Comparison of ENCODE assay signal across 19 cellular contexts in the genomic region with DNA sequence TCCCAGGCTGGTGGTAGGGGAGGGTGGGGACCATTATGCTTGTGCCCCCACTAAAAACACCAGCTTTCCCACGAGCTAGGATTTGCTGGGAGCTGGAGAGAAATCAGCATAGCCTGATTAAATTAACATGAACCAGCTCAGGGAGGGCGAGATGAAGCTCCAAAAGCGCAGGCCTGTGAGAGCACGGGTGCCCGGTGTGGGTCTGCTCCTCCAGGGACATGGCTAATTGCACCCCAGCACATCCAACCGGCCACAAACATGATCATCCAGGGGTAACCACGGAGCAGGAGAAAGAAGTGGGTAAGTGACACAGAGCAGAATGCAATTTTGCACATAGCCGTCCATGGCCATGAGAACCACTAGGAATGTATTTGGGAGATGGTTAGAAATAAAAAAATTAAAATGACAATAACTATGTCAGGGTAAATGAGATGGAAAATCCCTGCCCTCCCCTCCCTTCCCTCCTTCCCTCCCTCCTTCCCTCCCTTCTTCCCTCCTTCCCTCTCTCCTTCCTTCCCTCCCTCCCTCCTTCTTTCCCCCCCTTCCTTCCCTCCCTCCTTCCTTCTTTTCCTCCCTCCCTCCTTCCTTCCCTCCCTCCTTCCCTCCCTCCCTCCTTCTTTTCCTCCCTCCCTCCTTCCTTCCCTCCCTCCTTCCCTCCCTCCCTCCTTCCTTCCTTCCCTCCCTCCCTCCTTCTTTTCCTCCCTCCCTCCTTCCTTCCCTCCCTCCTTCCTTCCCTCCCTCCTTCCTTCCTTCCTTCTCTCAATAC. TPM values are rescaled to one million over a fixed set of nuclear protein-coding genes. Genes with fewer than 3 reads are reported as not detected.
DNase-seq lines count a peak whose midpoint lies in the region; ATAC-seq and TF ChIP-seq lines count a peak whose summit lies in the region.
"Had no signal": no experiment of that assay in that cellular context is flagged by ENCODE, and none has a peak within 500 bp of the region (broad histone marks: within the 10 kb centered on the region; RNA-seq: fewer than 3 reads in every experiment).

No MANE protein-coding gene starts in this region.

- peaks cover 0 to 26% of the 10 kb centered on the region in 2 experiments for H3K36me3 ChIP-seq in mesenchymal stem cell (ENCODE audit: control insufficient read depth in 1 of 2, insufficient read depth in 2 of 2, low read depth in 1 of 2, low read length in 2 of 2)
- H3K36me3 ChIP-seq in suprapubic skin = no peaks in the 10 kb centered on the region
- H3K36me3 ChIP-seq: lower lobe of right lung, Peyer's patch, thoracic aorta had no signal

- intact Hi-C loops in Calu3 (cut with micrococcal nuclease; ENCODE audit: unreplicated experiment) = no loop called here

- no peak overlapping the region for H4K8ac ChIP-seq in mesenchymal stem cell (ENCODE audit: low read length)

- no peak for TF ChIP-seq POLR2A in suprapubic skin (IDR thresholded peaks at IDR 0.05)

- H3K23ac ChIP-seq in mesenchymal stem cell (ENCODE audit: low read length in 2 of 2) = no peak overlapping the region

- no peak overlapping the region for H3K4ac ChIP-seq in mesenchymal stem cell (ENCODE audit: low read depth in 1 of 2, low read length in 2 of 2)

- TF ChIP-seq CTCF in Calu3 (IDR thresholded peaks at IDR 0.05; ENCODE audit: unreplicated experiment) (no peak), suprapubic skin (IDR thresholded peaks at IDR 0.05) (no peak)

- BruUV-seq in Calu3 (replicated peaks; lab: Mats Ljungman, UMichigan) = no TSS peak

- H2AK5ac ChIP-seq in mesenchymal stem cell (ENCODE audit: low read length, severe bottlenecking) = peak overlapping the region; percentile 79

- peaks cover 43% of the 10 kb centered on the region for H3K36me3 Mint-ChIP-seq in Calu3 (ENCODE audit: insufficient read depth, unreplicated experiment)
- H3K36me3 Mint-ChIP-seq: activated naive CD8-positive, alpha-beta T cell treated with anti-CD3 and anti-CD28 coated beads, Interleukin-2, amount 10 ng/mL, durations not matched to agents 7 days and 5 days; CD4-positive, CD25-positive, alpha-beta regulatory T cell; natural killer cell treated with Interleukin-12 subunit alpha and Interleukin-12 subunit beta and Interleukin-15 and Interleukin-18, amount 100 ng/mL, for 72 hours had no signal

- no peak for ATAC-seq in HG02885 (IDR thresholded peaks at IDR 0.05; ENCODE audit: poor library complexity, unreplicated experiment)
- ATAC-seq: activated CD8-positive, alpha-beta T cell treated with anti-CD3 and anti-CD28 coated beads, Interleukin-2, amount 10 ng/mL, durations not matched to agents 7 days and 5 days; lower lobe of right lung; natural killer cell treated with Interleukin-12 subunit alpha and Interleukin-12 subunit beta and Interleukin-15 and Interleukin-18, amount 100 ng/mL, for 72 hours had no signal

- peaks cover 58% of the 10 kb centered on the region for H3K79me1 ChIP-seq in mesenchymal stem cell (replicated peaks; ENCODE audit: low read length, poor library complexity, severe bottlenecking)

- H3K27ac ChIP-seq in angular gyrus (ENCODE audit: low read depth, low read length) (peak overlapping the region; percentile 85), mesenchymal stem cell (ENCODE audit: low read length, poor library complexity, severe bottlenecking) (no peak overlapping the region), suprapubic skin (peak overlapping the region; percentile 11)
- H3K27ac ChIP-seq: thoracic aorta had no signal

- no peak overlapping the region for H2BK12ac ChIP-seq in mesenchymal stem cell (ENCODE audit: low read length in 2 of 2)

- peaks cover 75% of the 10 kb centered on the region for H3K4me1 Mint-ChIP-seq in Calu3 (ENCODE audit: low read depth, unreplicated experiment)
- H3K4me1 Mint-ChIP-seq: CD4-positive, CD25-positive, alpha-beta regulatory T cell had no signal

- H3K27me3 Mint-ChIP-seq in Calu3 (ENCODE audit: unreplicated experiment) = no peaks in the 10 kb centered on the region

- no peak overlapping the region for H3K9ac ChIP-seq in mesenchymal stem cell (ENCODE audit: low read length)

- H3K9me3 ChIP-seq in mesenchymal stem cell (ENCODE audit: control insufficient read depth, low read length) (peaks cover 5% of the 10 kb centered on the region), suprapubic skin (no peaks in the 10 kb centered on the region)
- H3K9me3 ChIP-seq: lower lobe of right lung, thoracic aorta had no signal

- H3K4me2 ChIP-seq in mesenchymal stem cell (ENCODE audit: low read length, poor library complexity, severe bottlenecking) = no peak overlapping the region

- TF ChIP-seq EP300 in suprapubic skin (IDR thresholded peaks at IDR 0.05) = no peak

- no peak overlapping the region for H3K4me3 ChIP-seq in mesenchymal stem cell (ENCODE audit: insufficient read depth in 1 of 2, low read depth in 1 of 2, low read length in 2 of 2)
- no peak overlapping the region for H3K4me3 ChIP-seq in suprapubic skin
- H3K4me3 ChIP-seq: lower lobe of right lung, Peyer's patch, thoracic aorta had no signal

- H2BK15ac ChIP-seq in mesenchymal stem cell (ENCODE audit: low read depth, poor library complexity, severe bottlenecking) = no peak overlapping the region

- no peak overlapping the region for H3K14ac ChIP-seq in mesenchymal stem cell (ENCODE audit: low read length in 2 of 2)

- H3K4me3 Mint-ChIP-seq in Calu3 (ENCODE audit: low read depth, unreplicated experiment) = no peak overlapping the region
- H3K4me3 Mint-ChIP-seq: activated CD8-positive, alpha-beta T cell treated with anti-CD3 and anti-CD28 coated beads, Interleukin-2, amount 10 ng/mL, durations not matched to agents 7 days and 5 days; activated naive CD8-positive, alpha-beta T cell treated with anti-CD3 and anti-CD28 coated beads, Interleukin-2, amount 10 ng/mL, durations not matched to agents 7 days and 5 days; CD4-positive, CD25-positive, alpha-beta regulatory T cell; natural killer cell treated with Interleukin-12 subunit alpha and Interleukin-12 subunit beta and Interleukin-15 and Interleukin-18, amount 100 ng/mL, for 72 hours had no signal

- H3K4me1 ChIP-seq in mesenchymal stem cell (ENCODE audit: control insufficient read depth, insufficient read depth, low read depth, low read length) (peaks cover 25% of the 10 kb centered on the region), suprapubic skin (peaks cover 15% of the 10 kb centered on the region)

- CTCF ChIA-PET in Calu3 (lab: Charles Lee) = interaction anchor here (0.5 to 0.6 kb wide), 2 partner anchors 32 to 1519 kb away, joined by 3 read pairs; no protein-coding TSS in a partner anchor

- 80% methylated on average over 5 of the region's 8 CpGs for WGBS in mesenchymal stem cell
- 87% methylated on average over 7 of the region's 8 CpGs for WGBS in suprapubic skin

- H2BK5ac ChIP-seq in mesenchymal stem cell (ENCODE audit: low read depth, low read length, poor library complexity, severe bottlenecking) = no peak overlapping the region

- H2BK120ac ChIP-seq in mesenchymal stem cell (ENCODE audit: low read depth, low read length) = no peak overlapping the region

- no peak overlapping the region for H3K18ac ChIP-seq in mesenchymal stem cell (ENCODE audit: low read depth in 1 of 2, low read length in 2 of 2)

- H2AFZ ChIP-seq in mesenchymal stem cell (ENCODE audit: low read depth, low read length) = no peak overlapping the region

- peaks cover 0 to 2% of the 10 kb centered on the region in 2 experiments for H3K27me3 ChIP-seq in mesenchymal stem cell (ENCODE audit: control insufficient read depth in 1 of 2, insufficient read depth in 1 of 2, low read length in 2 of 2)
- no peaks in the 10 kb centered on the region for H3K27me3 ChIP-seq in suprapubic skin
- H3K27me3 ChIP-seq: Peyer's patch had no signal

- H3K27ac Mint-ChIP-seq in Calu3 (ENCODE audit: unreplicated experiment) = peak overlapping the region; percentile 83
- H3K27ac Mint-ChIP-seq: activated CD8-positive, alpha-beta T cell treated with anti-CD3 and anti-CD28 coated beads, Interleukin-2, amount 10 ng/mL, durations not matched to agents 7 days and 5 days; activated naive CD8-positive, alpha-beta T cell treated with anti-CD3 and anti-CD28 coated beads, Interleukin-2, amount 10 ng/mL, durations not matched to agents 7 days and 5 days; CD4-positive, CD25-positive, alpha-beta regulatory T cell; natural killer cell treated with Interleukin-12 subunit alpha and Interleukin-12 subunit beta and Interleukin-15 and Interleukin-18, amount 100 ng/mL, for 72 hours had no signal

- H3K9me3 Mint-ChIP-seq in Calu3 (ENCODE audit: low read depth, unreplicated experiment) = peaks cover 6% of the 10 kb centered on the region
- H3K9me3 Mint-ChIP-seq: activated naive CD8-positive, alpha-beta T cell treated with anti-CD3 and anti-CD28 coated beads, Interleukin-2, amount 10 ng/mL, durations not matched to agents 7 days and 5 days; natural killer cell treated with Interleukin-12 subunit alpha and Interleukin-12 subunit beta and Interleukin-15 and Interleukin-18, amount 100 ng/mL, for 72 hours had no signal

- no peak overlapping the region for H4K91ac ChIP-seq in mesenchymal stem cell (ENCODE audit: low read length)

- DNase-seq in Calu3 (no peak), mesenchymal stem cell (no peak), suprapubic skin (ENCODE audit: low spot score in 2 of 2) (peak in 1 of 2 donors; percentile 50), NCI-H2196 treated with DMSO at 0.1 percent for 48 hours (lab: John Stamatoyannopoulos, UW; ENCODE audit: unreplicated experiment) (no peak)
- no peak for DNase-seq in activated CD4-positive, alpha-beta T cell treated with anti-CD3 and anti-CD28 coated beads, Interleukin-2, amount 50 U/mL, for 4 hours
- DNase-seq: activated CD8-positive, alpha-beta T cell treated with anti-CD3 and anti-CD28 coated beads, Interleukin-2, amount 10 ng/mL, durations not matched to agents 7 days and 5 days; activated naive CD8-positive, alpha-beta T cell treated with anti-CD3 and anti-CD28 coated beads, Interleukin-2, amount 10 ng/mL, durations not matched to agents 7 days and 5 days; CD4-positive, CD25-positive, alpha-beta regulatory T cell; lower lobe of right lung; NCI-H1092; NCI-H2107; Peyer's patch; retina; stimulated activated CD4-positive, alpha-beta T cell treated with anti-CD3 and anti-CD28 coated beads, Interleukin-2, amount 100 ng/mL, for 24 hours; SW 1271 had no signal

RNA-seq across cellular contexts. Expression of gene CLMN, which starts 26.9 kb away (rescaled TPM):
- total RNA-seq in Calu3 (2022) (104 and 111 TPM in 2 replicates), suprapubic skin (10 to 100 TPM in 1 of 4 donors, 1 to 10 TPM in 3; 5.0 to 25.7 (median 7.0) TPM)
- polyA plus RNA-seq in mesenchymal stem cell (2013, experiment 1 of 2) = 1.9 TPM
- polyA plus RNA-seq in mesenchymal stem cell (2013, experiment 2 of 2) = 1.6 TPM
